ENCODE assay signal across 7 cellular contexts in genomic region chr4:151674804-151675290, GRCh38.
DNase-seq lines count a peak whose midpoint lies in the region; ATAC-seq and TF ChIP-seq lines count a peak whose summit lies in the region.

No MANE protein-coding gene starts in this region.

- H3K4me3 ChIP-seq in mesendoderm (ENCODE audit: low read length) (no peak overlapping the region), tibial nerve (peak overlapping the region; percentile 3 to 32 (median 10))

- H3K9ac ChIP-seq in mesendoderm (ENCODE audit: low read length) = no peak overlapping the region

- DNase-seq in RWPE1 (ENCODE audit: low spot score) (peak; percentile 74), mesendoderm (peak; percentile 69), tibial nerve (ENCODE audit: low spot score in 2 of 2) (no peak), GF-D8 (lab: John Stamatoyannopoulos, UW) (no peak), DMS53 treated with DMSO at 0.1 percent for 48 hours (lab: John Stamatoyannopoulos, UW; ENCODE audit: unreplicated experiment) (no peak)
- DNase-seq in activated naive CD4-positive, alpha-beta T cell treated with anti-CD3 and anti-CD28 coated beads, Interleukin-2, amount 50 U/mL, for 16 hours = no peak

- H2BK5ac ChIP-seq in mesendoderm (ENCODE audit: low read length) = no peak overlapping the region

- TF ChIP-seq CTCF in RWPE1 (conservative IDR thresholded peaks at IDR 0.05; ENCODE audit: low read depth) = no peak
- TF ChIP-seq CTCF in tibial nerve (IDR thresholded peaks at IDR 0.05) = peak in 2 of 5 experiments; percentile 9 to 29

- no peak overlapping the region for H2BK120ac ChIP-seq in mesendoderm (ENCODE audit: low read depth, low read length)

- no peak overlapping the region for H2AK5ac ChIP-seq in mesendoderm (ENCODE audit: low read length)

- no CpG with 5 or more reads among the region's 18 CpGs for WGBS in mesendoderm (ENCODE audit: extremely low coverage, insufficient coverage, low lambda C conversion rate)
- 26 to 39% methylated on average over 18 of the region's 18 CpGs for WGBS in tibial nerve, 2 donors

- H3K27ac ChIP-seq in RWPE1 (peak overlapping the region; percentile 68), mesendoderm (ENCODE audit: low read depth, low read length) (no peak overlapping the region), tibial nerve (peak overlapping the region in 3 of 4 donors; percentile 13 to 48 (median 14))

- H3K79me2 ChIP-seq in mesendoderm (ENCODE audit: control insufficient read depth, insufficient read depth, low read length) = no peaks in the 10 kb centered on the region

- H3K27me3 ChIP-seq in mesendoderm (ENCODE audit: insufficient read depth, low read length, poor library complexity) = no peaks in the 10 kb centered on the region
- H3K27me3 ChIP-seq in tibial nerve = no peaks in the 10 kb centered on the region

- H3K79me1 ChIP-seq in mesendoderm (ENCODE audit: low read length) = no peaks in the 10 kb centered on the region

- no peak overlapping the region for H3K18ac ChIP-seq in mesendoderm (ENCODE audit: low read length)

- no peak overlapping the region for H4K8ac ChIP-seq in mesendoderm (ENCODE audit: low read depth, low read length)

- no peak overlapping the region for H3K4me2 ChIP-seq in mesendoderm (ENCODE audit: low read length)

- H3K36me3 ChIP-seq in mesendoderm (ENCODE audit: control insufficient read depth, insufficient read depth, low read length) (no peaks in the 10 kb centered on the region), tibial nerve (peaks cover 0 to 36% (median 0%) of the 10 kb centered on the region in 3 donors)

- no peak overlapping the region for H3K23ac ChIP-seq in mesendoderm (ENCODE audit: low read length)

- no peak overlapping the region for H4K5ac ChIP-seq in mesendoderm (ENCODE audit: low read length)

- no peaks in the 10 kb centered on the region for H3K9me3 ChIP-seq in tibial nerve

- no peak overlapping the region for H3K56ac ChIP-seq in mesendoderm (ENCODE audit: low read length)

- H2BK15ac ChIP-seq in mesendoderm (replicated peaks; ENCODE audit: low read depth) = no peak overlapping the region

- CTCF ChIA-PET in RWPE1 (lab: Yijun Ruan, JAX) = interaction anchor here (0.6 kb wide), 2 partner anchors 371 to 559 kb away, joined by 3 to 4 read pairs; no protein-coding TSS in a partner anchor

- ATAC-seq in esophagus mucosa = peak; percentile 78

- no peak for TF ChIP-seq POLR2A in tibial nerve (IDR thresholded peaks at IDR 0.05)

- H3K4me1 ChIP-seq in mesendoderm (ENCODE audit: control insufficient read depth, low read depth, low read length) = no peaks in the 10 kb centered on the region
- peaks cover 0 to 24% (median 0%) of the 10 kb centered on the region in 4 donors for H3K4me1 ChIP-seq in tibial nerve

- POLR2A ChIA-PET in RWPE1 (lab: Yijun Ruan, JAX; ENCODE audit: low non-redundant PET) = no interaction called here

- TF ChIP-seq EP300 in tibial nerve (IDR thresholded peaks at IDR 0.05) = no peak

- no peak overlapping the region for H3K4ac ChIP-seq in mesendoderm (ENCODE audit: low read depth, low read length)

Comparison
In these comparisons a context has a peak if more than half of its experiments do, and no peak if none do; other contexts are left out.
1. DNase-seq: peak in RWPE1 (single experiment) and mesendoderm (single experiment); none in tibial nerve (0 of 2), GF-D8 (single experiment), DMS53 treated with DMSO at 0.1 percent for 48 hours (single experiment) and activated naive CD4-positive, alpha-beta T cell treated with anti-CD3 and anti-CD28 coated beads, Interleukin-2, amount 50 U/mL, for 16 hours (single experiment).